ENCODE assay signal across 11 cellular contexts in the genomic region with DNA sequence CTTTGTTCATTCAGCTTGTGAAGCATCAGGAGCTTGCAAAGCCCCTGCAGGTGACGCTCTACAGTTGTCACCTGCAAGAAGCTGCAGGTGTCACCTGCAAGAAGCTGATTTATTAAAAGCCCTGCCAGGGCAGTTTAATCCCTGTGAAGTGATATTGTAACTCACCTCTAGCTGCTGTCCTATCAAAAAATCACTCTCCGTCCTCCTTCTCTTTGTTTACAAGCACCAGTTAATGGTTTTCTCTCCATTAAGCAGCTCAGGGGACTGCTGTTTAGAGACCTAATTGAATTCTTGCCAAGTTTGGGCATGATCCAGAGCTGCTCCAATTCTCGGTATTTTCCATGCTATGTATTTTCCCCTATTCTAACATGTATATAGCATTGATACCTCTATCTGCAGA.
"Had no signal": no experiment of that assay in that cellular context is flagged by ENCODE, and none has a peak within 500 bp of the region (broad histone marks: within the 10 kb centered on the region; RNA-seq: fewer than 3 reads in every experiment).

No MANE protein-coding gene starts in this region.

- DNase-seq: activated CD4-positive, alpha-beta T cell treated with anti-CD3 and anti-CD28 coated beads, Interleukin-2, amount 10 ng/mL, durations not matched to agents 7 days and 5 days; activated CD8-positive, alpha-beta memory T cell treated with anti-CD3 and anti-CD28 coated beads, Interleukin-2, amount 50 U/mL, for 4 hours; activated gamma-delta T cell; activated T-cell treated with anti-CD3 and anti-CD28 coated beads, Interleukin-2, amount 50 U/mL, for 4 hours; effector CD8-positive, alpha-beta T cell; heart left ventricle; left ventricle myocardium superior; retina; stimulated activated naive B cell treated with anti-CD40 and anti-IgM and Interleukin-4, amounts not matched to agents 10 μg/mL and 1 μg/mL and 100 μg/mL, for 72 hours had no signal

- H3K27me3 ChIP-seq: esophagus muscularis mucosa, gastroesophageal sphincter, heart left ventricle had no signal

- H3K36me3 ChIP-seq: gastroesophageal sphincter had no signal

- H3K27ac ChIP-seq: esophagus muscularis mucosa, gastroesophageal sphincter, heart left ventricle had no signal

- ATAC-seq: activated T-cell treated with anti-CD3 and anti-CD28 coated beads, Interleukin-2, amount 50 U/mL, for 4 hours; gastroesophageal sphincter; left ventricle myocardium superior; stimulated activated naive B cell treated with anti-CD40 and anti-IgM and Interleukin-4, amounts not matched to agents 10 μg/mL and 1 μg/mL and 100 μg/mL, for 72 hours had no signal

- H3K4me3 ChIP-seq: esophagus muscularis mucosa, gastroesophageal sphincter, heart left ventricle had no signal

- H3K9me3 ChIP-seq: esophagus muscularis mucosa, gastroesophageal sphincter, heart left ventricle had no signal
